ENCODE assay signal across 23 cellular contexts in genomic region chr10:129339191-129339590, GRCh38.
"Had no signal": no experiment of that assay in that cellular context is flagged by ENCODE, and none has a peak within 500 bp of the region (broad histone marks: within the 10 kb centered on the region; RNA-seq: fewer than 3 reads in every experiment).

No MANE protein-coding gene starts in this region.

- H3K27ac Mint-ChIP-seq: dendritic cell treated with granulocyte-macrophage colony-stimulating factor and Interleukin-4, amounts not matched to agents 40 ng/mL and 50 ng/mL, for 4 days; effector memory CD8-positive, alpha-beta T cell; endodermal cell had no signal

- H3K4me3 ChIP-seq: colonic mucosa, coronary artery, dorsolateral prefrontal cortex, esophagus squamous epithelium, gastrocnemius medialis, gastroesophageal sphincter, heart left ventricle, heart right ventricle had no signal

- H3K36me3 ChIP-seq: colonic mucosa, esophagus squamous epithelium, gastrocnemius medialis, gastroesophageal sphincter, heart left ventricle, heart right ventricle had no signal

- H3K9me3 ChIP-seq: colonic mucosa, esophagus squamous epithelium, gastrocnemius medialis, gastroesophageal sphincter, heart left ventricle, heart right ventricle had no signal

- H3K27ac ChIP-seq: colonic mucosa, coronary artery, dorsolateral prefrontal cortex, epithelial cell of prostate, esophagus squamous epithelium, foreskin keratinocyte, gastrocnemius medialis, gastroesophageal sphincter, heart left ventricle, heart right ventricle had no signal

- ATAC-seq: effector memory CD8-positive, alpha-beta T cell; esophagus mucosa; foreskin keratinocyte; gastrocnemius medialis; gastroesophageal sphincter; heart right ventricle had no signal

- DNase-seq: colonic mucosa; cortex of kidney; dermis blood vessel endothelial cell; dorsolateral prefrontal cortex; effector CD4-positive, alpha-beta T cell; effector CD8-positive, alpha-beta T cell; effector memory CD4-positive, alpha-beta T cell; effector memory CD8-positive, alpha-beta T cell; endodermal cell; erythroblast; esophagus squamous epithelium; foreskin fibroblast; foreskin keratinocyte; foreskin melanocyte; gastrocnemius medialis; glutamatergic neuron; heart left ventricle; heart right ventricle had no signal

- H3K4me3 Mint-ChIP-seq: dendritic cell treated with granulocyte-macrophage colony-stimulating factor and Interleukin-4, amounts not matched to agents 40 ng/mL and 50 ng/mL, for 4 days; effector memory CD8-positive, alpha-beta T cell; endodermal cell had no signal

- H3K9me3 Mint-ChIP-seq: dendritic cell treated with granulocyte-macrophage colony-stimulating factor and Interleukin-4, amounts not matched to agents 40 ng/mL and 50 ng/mL, for 4 days; effector memory CD8-positive, alpha-beta T cell; endodermal cell had no signal

- H3K4me1 Mint-ChIP-seq: endodermal cell had no signal

- H3K27me3 ChIP-seq: colonic mucosa, esophagus squamous epithelium, foreskin keratinocyte, gastrocnemius medialis had no signal

- H3K4me1 ChIP-seq: colonic mucosa, esophagus squamous epithelium, foreskin keratinocyte, gastrocnemius medialis had no signal
